ENCODE assay signal across 1 cellular context in the genomic region with DNA sequence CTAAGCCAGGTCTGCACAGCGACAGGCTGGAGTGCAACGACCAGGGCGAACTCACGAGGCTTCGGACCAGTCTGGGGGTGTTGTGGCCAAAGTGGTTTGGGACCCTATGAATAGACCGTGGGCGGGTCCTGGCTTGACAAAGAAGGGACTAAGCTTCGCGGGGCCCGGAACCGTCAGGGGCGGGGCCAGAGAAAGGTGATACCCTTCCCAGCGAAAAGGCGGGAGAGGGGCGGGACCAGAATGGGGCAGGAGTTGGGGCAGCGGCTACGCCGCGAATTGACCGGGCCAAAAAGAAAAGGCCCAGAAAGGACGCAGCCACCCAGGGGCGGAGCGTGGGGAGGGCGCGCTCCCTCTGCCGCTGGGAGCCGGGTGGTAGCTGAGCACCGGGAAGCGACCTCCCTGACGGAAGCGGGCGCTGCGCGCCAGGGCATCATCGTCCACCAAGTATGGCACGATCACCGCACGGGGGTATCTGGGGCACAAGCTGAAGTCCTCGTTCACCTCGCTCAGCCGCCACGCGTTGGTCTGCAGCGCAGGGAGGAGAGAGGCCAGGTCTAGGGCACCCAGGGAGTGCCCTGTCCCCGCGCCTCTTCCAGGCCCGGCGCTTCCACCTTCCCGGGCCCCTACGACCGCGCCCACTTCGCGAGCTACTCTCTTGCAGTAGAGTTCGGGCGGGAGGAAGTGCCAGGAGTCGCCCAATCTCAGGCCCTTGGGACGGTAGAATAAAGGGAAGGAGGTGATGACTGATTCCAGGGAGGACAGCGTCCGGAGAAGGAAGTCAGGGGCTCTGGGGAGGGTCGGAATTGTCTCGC.
TF ChIP-seq lines count a peak whose summit lies in the region.

No MANE protein-coding gene starts in this region.

TF ChIP-seq in HEK293, 187 proteins besides CTCF, POLR2A, EP300 and RAD21 (continued from another document and continues in another):
- TF ChIP-seq ZXDB (tag by site-specific recombination; IDR thresholded peaks at IDR 0.05) (0 out of 2 replicates have a peak, but pooled peaks have one; percentile 25), ZNF677 (tag by site-specific recombination; IDR thresholded peaks at IDR 0.05) (no peak), ZNF211 (tag by site-specific recombination; IDR thresholded peaks at IDR 0.05; ENCODE audit: low read depth) (no peak), ZNF140 (tag by site-specific recombination; IDR thresholded peaks at IDR 0.05) (peak; percentile 30; the same call in 1 of the 2 replicates), KLF1 (tag by site-specific recombination; IDR thresholded peaks at IDR 0.05) (peak; percentile 34; the same call in 1 of the 2 replicates), RBAK (tag by site-specific recombination; IDR thresholded peaks at IDR 0.05) (no peak), KLF7 (tag by site-specific recombination; IDR thresholded peaks at IDR 0.05; ENCODE audit: borderline replicate concordance) (no peak), ZNF350 (tag by site-specific recombination; IDR thresholded peaks at IDR 0.05) (no peak), ZNF621 (tag by site-specific recombination; IDR thresholded peaks at IDR 0.05) (no peak), ZNF16 (tag by site-specific recombination; IDR thresholded peaks at IDR 0.05; ENCODE audit: low read depth) (no peak), ZNF571 (tag by site-specific recombination; IDR thresholded peaks at IDR 0.05) (no peak), ZNF394 (tag by site-specific recombination; IDR thresholded peaks at IDR 0.05; ENCODE audit: borderline replicate concordance) (0 out of 2 replicates have a peak, but pooled peaks have one; percentile 26), SP3 (tag by site-specific recombination; IDR thresholded peaks at IDR 0.05) (peak; percentile 61), ZNF37A (tag by site-specific recombination; IDR thresholded peaks at IDR 0.05) (no peak), ZNF10 (tag by site-specific recombination; IDR thresholded peaks at IDR 0.05) (no peak), ZNF521 (tag by site-specific recombination; IDR thresholded peaks at IDR 0.05) (no peak), ZBTB20 (tag by site-specific recombination; IDR thresholded peaks at IDR 0.05) (peak; percentile 77), ZNF707 (tag by site-specific recombination; IDR thresholded peaks at IDR 0.05) (no peak), ZNF433 (tag by site-specific recombination; IDR thresholded peaks at IDR 0.05; ENCODE audit: low read depth) (no peak), ZNF324 (tag by site-specific recombination; IDR thresholded peaks at IDR 0.05) (no peak), ZNF2 (tag by site-specific recombination; IDR thresholded peaks at IDR 0.05) (no peak), YY1 (tag by site-specific recombination; IDR thresholded peaks at IDR 0.05) (no peak), ZNF133 (tag by site-specific recombination; IDR thresholded peaks at IDR 0.05) (no peak)
- TF ChIP-seq, protein P1, sequence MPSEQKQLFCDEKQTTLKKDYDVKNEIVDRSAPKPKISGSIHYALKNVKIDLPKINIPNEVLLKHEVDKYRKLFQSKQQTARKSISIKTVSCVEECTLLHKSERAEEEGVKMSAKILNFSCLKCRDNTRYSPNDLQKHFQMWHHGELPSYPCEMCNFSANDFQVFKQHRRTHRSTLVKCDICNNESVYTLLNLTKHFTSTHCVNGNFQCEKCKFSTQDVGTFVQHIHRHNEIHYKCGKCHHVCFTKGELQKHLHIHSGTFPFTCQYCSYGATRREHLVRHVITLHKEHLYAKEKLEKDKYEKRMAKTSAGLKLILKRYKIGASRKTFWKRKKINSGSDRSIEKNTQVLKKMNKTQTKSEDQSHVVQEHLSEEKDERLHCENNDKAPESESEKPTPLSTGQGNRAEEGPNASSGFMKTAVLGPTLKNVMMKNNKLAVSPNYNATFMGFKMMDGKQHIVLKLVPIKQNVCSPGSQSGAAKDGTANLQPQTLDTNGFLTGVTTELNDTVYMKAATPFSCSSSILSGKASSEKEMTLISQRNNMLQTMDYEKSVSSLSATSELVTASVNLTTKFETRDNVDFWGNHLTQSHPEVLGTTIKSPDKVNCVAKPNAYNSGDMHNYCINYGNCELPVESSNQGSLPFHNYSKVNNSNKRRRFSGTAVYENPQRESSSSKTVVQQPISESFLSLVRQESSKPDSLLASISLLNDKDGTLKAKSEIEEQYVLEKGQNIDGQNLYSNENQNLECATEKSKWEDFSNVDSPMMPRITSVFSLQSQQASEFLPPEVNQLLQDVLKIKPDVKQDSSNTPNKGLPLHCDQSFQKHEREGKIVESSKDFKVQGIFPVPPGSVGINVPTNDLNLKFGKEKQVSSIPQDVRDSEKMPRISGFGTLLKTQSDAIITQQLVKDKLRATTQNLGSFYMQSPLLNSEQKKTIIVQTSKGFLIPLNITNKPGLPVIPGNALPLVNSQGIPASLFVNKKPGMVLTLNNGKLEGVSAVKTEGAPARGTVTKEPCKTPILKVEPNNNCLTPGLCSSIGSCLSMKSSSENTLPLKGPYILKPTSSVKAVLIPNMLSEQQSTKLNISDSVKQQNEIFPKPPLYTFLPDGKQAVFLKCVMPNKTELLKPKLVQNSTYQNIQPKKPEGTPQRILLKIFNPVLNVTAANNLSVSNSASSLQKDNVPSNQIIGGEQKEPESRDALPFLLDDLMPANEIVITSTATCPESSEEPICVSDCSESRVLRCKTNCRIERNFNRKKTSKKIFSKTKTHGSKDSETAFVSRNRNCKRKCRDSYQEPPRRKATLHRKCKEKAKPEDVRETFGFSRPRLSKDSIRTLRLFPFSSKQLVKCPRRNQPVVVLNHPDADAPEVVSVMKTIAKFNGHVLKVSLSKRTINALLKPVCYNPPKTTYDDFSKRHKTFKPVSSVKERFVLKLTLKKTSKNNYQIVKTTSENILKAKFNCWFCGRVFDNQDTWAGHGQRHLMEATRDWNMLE (tag by site-specific recombination; conservative IDR thresholded peaks at IDR 0.05; ENCODE audit: low read depth), result no peak
- TF ChIP-seq, protein P2, sequence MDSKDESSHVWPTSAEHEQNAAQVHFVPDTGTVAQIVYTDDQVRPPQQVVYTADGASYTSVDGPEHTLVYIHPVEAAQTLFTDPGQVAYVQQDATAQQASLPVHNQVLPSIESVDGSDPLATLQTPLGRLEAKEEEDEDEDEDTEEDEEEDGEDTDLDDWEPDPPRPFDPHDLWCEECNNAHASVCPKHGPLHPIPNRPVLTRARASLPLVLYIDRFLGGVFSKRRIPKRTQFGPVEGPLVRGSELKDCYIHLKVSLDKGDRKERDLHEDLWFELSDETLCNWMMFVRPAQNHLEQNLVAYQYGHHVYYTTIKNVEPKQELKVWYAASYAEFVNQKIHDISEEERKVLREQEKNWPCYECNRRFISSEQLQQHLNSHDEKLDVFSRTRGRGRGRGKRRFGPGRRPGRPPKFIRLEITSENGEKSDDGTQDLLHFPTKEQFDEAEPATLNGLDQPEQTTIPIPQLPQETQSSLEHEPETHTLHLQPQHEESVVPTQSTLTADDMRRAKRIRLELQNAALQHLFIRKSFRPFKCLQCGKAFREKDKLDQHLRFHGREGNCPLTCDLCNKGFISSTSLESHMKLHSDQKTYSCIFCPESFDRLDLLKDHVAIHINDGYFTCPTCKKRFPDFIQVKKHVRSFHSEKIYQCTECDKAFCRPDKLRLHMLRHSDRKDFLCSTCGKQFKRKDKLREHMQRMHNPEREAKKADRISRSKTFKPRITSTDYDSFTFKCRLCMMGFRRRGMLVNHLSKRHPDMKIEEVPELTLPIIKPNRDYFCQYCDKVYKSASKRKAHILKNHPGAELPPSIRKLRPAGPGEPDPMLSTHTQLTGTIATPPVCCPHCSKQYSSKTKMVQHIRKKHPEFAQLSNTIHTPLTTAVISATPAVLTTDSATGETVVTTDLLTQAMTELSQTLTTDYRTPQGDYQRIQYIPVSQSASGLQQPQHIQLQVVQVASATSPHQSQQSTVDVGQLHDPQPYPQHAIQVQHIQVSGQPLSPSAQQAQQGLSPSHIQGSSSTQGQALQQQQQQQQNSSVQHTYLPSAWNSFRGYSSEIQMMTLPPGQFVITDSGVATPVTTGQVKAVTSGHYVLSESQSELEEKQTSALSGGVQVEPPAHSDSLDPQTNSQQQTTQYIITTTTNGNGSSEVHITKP (tag by site-specific recombination; IDR thresholded peaks at IDR 0.05), result peak; percentile 65
- TF ChIP-seq, protein P3, sequence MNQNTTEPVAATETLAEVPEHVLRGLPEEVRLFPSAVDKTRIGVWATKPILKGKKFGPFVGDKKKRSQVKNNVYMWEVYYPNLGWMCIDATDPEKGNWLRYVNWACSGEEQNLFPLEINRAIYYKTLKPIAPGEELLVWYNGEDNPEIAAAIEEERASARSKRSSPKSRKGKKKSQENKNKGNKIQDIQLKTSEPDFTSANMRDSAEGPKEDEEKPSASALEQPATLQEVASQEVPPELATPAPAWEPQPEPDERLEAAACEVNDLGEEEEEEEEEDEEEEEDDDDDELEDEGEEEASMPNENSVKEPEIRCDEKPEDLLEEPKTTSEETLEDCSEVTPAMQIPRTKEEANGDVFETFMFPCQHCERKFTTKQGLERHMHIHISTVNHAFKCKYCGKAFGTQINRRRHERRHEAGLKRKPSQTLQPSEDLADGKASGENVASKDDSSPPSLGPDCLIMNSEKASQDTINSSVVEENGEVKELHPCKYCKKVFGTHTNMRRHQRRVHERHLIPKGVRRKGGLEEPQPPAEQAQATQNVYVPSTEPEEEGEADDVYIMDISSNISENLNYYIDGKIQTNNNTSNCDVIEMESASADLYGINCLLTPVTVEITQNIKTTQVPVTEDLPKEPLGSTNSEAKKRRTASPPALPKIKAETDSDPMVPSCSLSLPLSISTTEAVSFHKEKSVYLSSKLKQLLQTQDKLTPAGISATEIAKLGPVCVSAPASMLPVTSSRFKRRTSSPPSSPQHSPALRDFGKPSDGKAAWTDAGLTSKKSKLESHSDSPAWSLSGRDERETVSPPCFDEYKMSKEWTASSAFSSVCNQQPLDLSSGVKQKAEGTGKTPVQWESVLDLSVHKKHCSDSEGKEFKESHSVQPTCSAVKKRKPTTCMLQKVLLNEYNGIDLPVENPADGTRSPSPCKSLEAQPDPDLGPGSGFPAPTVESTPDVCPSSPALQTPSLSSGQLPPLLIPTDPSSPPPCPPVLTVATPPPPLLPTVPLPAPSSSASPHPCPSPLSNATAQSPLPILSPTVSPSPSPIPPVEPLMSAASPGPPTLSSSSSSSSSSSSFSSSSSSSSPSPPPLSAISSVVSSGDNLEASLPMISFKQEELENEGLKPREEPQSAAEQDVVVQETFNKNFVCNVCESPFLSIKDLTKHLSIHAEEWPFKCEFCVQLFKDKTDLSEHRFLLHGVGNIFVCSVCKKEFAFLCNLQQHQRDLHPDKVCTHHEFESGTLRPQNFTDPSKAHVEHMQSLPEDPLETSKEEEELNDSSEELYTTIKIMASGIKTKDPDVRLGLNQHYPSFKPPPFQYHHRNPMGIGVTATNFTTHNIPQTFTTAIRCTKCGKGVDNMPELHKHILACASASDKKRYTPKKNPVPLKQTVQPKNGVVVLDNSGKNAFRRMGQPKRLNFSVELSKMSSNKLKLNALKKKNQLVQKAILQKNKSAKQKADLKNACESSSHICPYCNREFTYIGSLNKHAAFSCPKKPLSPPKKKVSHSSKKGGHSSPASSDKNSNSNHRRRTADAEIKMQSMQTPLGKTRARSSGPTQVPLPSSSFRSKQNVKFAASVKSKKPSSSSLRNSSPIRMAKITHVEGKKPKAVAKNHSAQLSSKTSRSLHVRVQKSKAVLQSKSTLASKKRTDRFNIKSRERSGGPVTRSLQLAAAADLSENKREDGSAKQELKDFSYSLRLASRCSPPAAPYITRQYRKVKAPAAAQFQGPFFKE (tag by site-specific recombination; IDR thresholded peaks at IDR 0.05; ENCODE audit: borderline replicate concordance), result no peak
- TF ChIP-seq, protein P4, sequence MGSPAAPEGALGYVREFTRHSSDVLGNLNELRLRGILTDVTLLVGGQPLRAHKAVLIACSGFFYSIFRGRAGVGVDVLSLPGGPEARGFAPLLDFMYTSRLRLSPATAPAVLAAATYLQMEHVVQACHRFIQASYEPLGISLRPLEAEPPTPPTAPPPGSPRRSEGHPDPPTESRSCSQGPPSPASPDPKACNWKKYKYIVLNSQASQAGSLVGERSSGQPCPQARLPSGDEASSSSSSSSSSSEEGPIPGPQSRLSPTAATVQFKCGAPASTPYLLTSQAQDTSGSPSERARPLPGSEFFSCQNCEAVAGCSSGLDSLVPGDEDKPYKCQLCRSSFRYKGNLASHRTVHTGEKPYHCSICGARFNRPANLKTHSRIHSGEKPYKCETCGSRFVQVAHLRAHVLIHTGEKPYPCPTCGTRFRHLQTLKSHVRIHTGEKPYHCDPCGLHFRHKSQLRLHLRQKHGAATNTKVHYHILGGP (tag by site-specific recombination; IDR thresholded peaks at IDR 0.05), result no peak
- TF ChIP-seq, protein P5, sequence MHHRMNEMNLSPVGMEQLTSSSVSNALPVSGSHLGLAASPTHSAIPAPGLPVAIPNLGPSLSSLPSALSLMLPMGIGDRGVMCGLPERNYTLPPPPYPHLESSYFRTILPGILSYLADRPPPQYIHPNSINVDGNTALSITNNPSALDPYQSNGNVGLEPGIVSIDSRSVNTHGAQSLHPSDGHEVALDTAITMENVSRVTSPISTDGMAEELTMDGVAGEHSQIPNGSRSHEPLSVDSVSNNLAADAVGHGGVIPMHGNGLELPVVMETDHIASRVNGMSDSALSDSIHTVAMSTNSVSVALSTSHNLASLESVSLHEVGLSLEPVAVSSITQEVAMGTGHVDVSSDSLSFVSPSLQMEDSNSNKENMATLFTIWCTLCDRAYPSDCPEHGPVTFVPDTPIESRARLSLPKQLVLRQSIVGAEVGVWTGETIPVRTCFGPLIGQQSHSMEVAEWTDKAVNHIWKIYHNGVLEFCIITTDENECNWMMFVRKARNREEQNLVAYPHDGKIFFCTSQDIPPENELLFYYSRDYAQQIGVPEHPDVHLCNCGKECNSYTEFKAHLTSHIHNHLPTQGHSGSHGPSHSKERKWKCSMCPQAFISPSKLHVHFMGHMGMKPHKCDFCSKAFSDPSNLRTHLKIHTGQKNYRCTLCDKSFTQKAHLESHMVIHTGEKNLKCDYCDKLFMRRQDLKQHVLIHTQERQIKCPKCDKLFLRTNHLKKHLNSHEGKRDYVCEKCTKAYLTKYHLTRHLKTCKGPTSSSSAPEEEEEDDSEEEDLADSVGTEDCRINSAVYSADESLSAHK (tag by site-specific recombination; IDR thresholded peaks at IDR 0.05), result no peak
- TF ChIP-seq, protein P6, sequence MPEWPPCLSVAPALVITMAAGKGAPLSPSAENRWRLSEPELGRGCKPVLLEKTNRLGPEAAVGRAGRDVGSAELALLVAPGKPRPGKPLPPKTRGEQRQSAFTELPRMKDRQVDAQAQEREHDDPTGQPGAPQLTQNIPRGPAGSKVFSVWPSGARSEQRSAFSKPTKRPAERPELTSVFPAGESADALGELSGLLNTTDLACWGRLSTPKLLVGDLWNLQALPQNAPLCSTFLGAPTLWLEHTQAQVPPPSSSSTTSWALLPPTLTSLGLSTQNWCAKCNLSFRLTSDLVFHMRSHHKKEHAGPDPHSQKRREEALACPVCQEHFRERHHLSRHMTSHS (tag by site-specific recombination; IDR thresholded peaks at IDR 0.05), result no peak
- TF ChIP-seq, protein P7, sequence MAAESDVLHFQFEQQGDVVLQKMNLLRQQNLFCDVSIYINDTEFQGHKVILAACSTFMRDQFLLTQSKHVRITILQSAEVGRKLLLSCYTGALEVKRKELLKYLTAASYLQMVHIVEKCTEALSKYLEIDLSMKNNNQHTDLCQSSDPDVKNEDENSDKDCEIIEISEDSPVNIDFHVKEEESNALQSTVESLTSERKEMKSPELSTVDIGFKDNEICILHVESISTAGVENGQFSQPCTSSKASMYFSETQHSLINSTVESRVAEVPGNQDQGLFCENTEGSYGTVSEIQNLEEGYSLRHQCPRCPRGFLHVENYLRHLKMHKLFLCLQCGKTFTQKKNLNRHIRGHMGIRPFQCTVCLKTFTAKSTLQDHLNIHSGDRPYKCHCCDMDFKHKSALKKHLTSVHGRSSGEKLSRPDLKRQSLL (tag by site-specific recombination; IDR thresholded peaks at IDR 0.05), result no peak
